Comparison of ENCODE assay signal across 13 cellular contexts in the genomic region with DNA sequence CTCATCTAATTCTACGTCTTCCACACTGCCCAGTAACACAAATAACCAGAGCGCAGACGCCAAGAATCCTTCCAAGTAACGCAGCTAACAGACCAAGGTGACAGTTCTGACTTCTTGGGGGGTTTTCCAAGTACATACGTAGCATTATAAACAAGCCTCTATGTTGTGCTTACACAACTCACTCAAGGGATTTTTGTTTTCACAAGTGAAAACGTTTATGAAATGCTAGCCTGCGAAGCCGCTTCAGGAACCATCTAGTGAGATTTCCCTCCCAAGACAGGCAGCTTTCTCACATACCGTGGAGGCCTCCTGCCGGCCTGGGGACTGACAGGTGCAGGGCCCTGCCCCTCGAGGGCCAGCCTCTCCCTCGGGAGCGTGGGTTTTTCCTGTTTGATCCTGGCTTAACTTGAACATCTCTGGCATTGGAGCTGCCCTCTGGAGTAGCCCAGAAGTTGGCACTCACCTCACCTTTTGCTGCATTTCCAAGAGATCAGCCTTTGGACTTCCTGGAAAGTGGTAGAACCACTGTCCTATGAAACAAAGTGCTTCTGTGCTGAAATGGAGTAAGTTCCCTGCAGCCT.
DNase-seq lines count a peak whose midpoint lies in the region; ATAC-seq, FAIRE-seq and TF ChIP-seq lines count a peak whose summit lies in the region.
"Had no signal": no experiment of that assay in that cellular context is flagged by ENCODE, and none has a peak within 500 bp of the region (broad histone marks: within the 10 kb centered on the region; RNA-seq: fewer than 3 reads in every experiment).

No MANE protein-coding gene starts in this region.

- intact Hi-C loops in kidney (cut with DNase I): no loop called here

- H3K27me3 ChIP-seq in GM23338 (ENCODE audit: insufficient read depth) (no peaks in the 10 kb centered on the region), brain microvascular endothelial cell (replicated peaks) (no peaks in the 10 kb centered on the region)
- H3K27me3 ChIP-seq in effector memory CD4-positive, alpha-beta T cell (replicated peaks; ENCODE audit: control insufficient read depth, insufficient read depth, low read length, poor library complexity, severe bottlenecking): no peaks in the 10 kb centered on the region
- H3K27me3 ChIP-seq: cardiac muscle cell, upper lobe of left lung had no signal

- H3K27ac ChIP-seq in GM23338 (ENCODE audit: low read depth): no peak overlapping the region
- no peak overlapping the region for H3K27ac ChIP-seq in brain microvascular endothelial cell
- H3K27ac ChIP-seq in kidney (ENCODE audit: low read depth in 2 of 2, low read length in 2 of 2): no peak overlapping the region
- no peak overlapping the region for H3K27ac ChIP-seq in effector memory CD4-positive, alpha-beta T cell (ENCODE audit: insufficient read depth, low read length, poor library complexity, severe bottlenecking)
- H3K27ac ChIP-seq: cardiac muscle cell, upper lobe of left lung had no signal

- DNase-seq in GM23338 (ENCODE audit: low spot score): no peak
- DNase-seq in HT-29 (ENCODE audit: low spot score): peak; percentile 11
- DNase-seq in brain microvascular endothelial cell: no peak
- DNase-seq in T-helper 2 cell treated with Interferon-gamma antibody and Interleukin-4, amounts not matched to agents 5 μg/mL and 100 μg/mL, for 36 hours (ENCODE audit: low spot score): no peak
- DNase-seq in kidney: no peak
- no peak for DNase-seq in effector memory CD4-positive, alpha-beta T cell
- DNase-seq: NCI-H1092, upper lobe of left lung had no signal

- ATAC-seq in GM18870 (IDR thresholded peaks at IDR 0.05; ENCODE audit: unreplicated experiment) (peak; percentile 59), GM23338 (peak; percentile 31)

- no peak overlapping the region for H3K4me3 Mint-ChIP-seq in GM23338
- no peak overlapping the region for H3K4me3 Mint-ChIP-seq in nephron
- no peak overlapping the region for H3K4me3 Mint-ChIP-seq in T-helper 2 cell treated with Interferon-gamma antibody and Interleukin-4, amounts not matched to agents 5 μg/mL and 100 μg/mL, for 36 hours

- H3K36me3 ChIP-seq in GM23338 (ENCODE audit: insufficient read depth) (no peaks in the 10 kb centered on the region), brain microvascular endothelial cell (replicated peaks) (no peaks in the 10 kb centered on the region), kidney (ENCODE audit: control insufficient read depth in 1 of 2, insufficient read depth in 2 of 2, low read length in 2 of 2) (no peaks in the 10 kb centered on the region)
- H3K36me3 ChIP-seq in effector memory CD4-positive, alpha-beta T cell (ENCODE audit: control insufficient read depth, insufficient read depth, low read length): no peaks in the 10 kb centered on the region
- H3K36me3 ChIP-seq: cardiac muscle cell, upper lobe of left lung had no signal

- no peak overlapping the region for H3K9ac ChIP-seq in kidney (ENCODE audit: low read length in 2 of 2)

- H2AFZ ChIP-seq in GM23338: no peak overlapping the region

- H3K4me1 Mint-ChIP-seq in GM23338 (peaks cover 36% of the 10 kb centered on the region), nephron (peaks cover 70% of the 10 kb centered on the region)
- peaks cover 6% of the 10 kb centered on the region for H3K4me1 Mint-ChIP-seq in T-helper 2 cell treated with Interferon-gamma antibody and Interleukin-4, amounts not matched to agents 5 μg/mL and 100 μg/mL, for 36 hours (ENCODE audit: low read depth)

- TF ChIP-seq CTCF in GM23338 (conservative IDR thresholded peaks at IDR 0.05; ENCODE audit: low read depth in 2 of 2) (no peak), nephron (IDR thresholded peaks at IDR 0.05; ENCODE audit: unreplicated experiment in 3 of 3) (no peak), brain microvascular endothelial cell (IDR thresholded peaks at IDR 0.05; ENCODE audit: low read depth, low read length, missing control alignments) (no peak), kidney (IDR thresholded peaks at IDR 0.05; ENCODE audit: borderline replicate concordance, extremely low read depth, insufficient read depth) (no peak)

- H3K9me3 Mint-ChIP-seq in GM23338: no peaks in the 10 kb centered on the region
- no peaks in the 10 kb centered on the region for H3K9me3 Mint-ChIP-seq in nephron
- H3K9me3 Mint-ChIP-seq in T-helper 2 cell treated with Interferon-gamma antibody and Interleukin-4, amounts not matched to agents 5 μg/mL and 100 μg/mL, for 36 hours: no peaks in the 10 kb centered on the region

- H3K79me2 ChIP-seq in GM23338 (replicated peaks; ENCODE audit: insufficient read depth): no peaks in the 10 kb centered on the region

- no peak overlapping the region for H3K27ac Mint-ChIP-seq in GM23338
- H3K27ac Mint-ChIP-seq in nephron: peak overlapping the region; percentile 7 to 25 (median 10)
- H3K27ac Mint-ChIP-seq in T-helper 2 cell treated with Interferon-gamma antibody and Interleukin-4, amounts not matched to agents 5 μg/mL and 100 μg/mL, for 36 hours: no peak overlapping the region

- H3K9me3 ChIP-seq in kidney (ENCODE audit: control insufficient read depth in 1 of 2, low read length in 2 of 2): no peaks in the 10 kb centered on the region
- H3K9me3 ChIP-seq in effector memory CD4-positive, alpha-beta T cell (ENCODE audit: control insufficient read depth, low read length): no peaks in the 10 kb centered on the region
- H3K9me3 ChIP-seq: upper lobe of left lung had no signal

- in situ Hi-C loops in brain microvascular endothelial cell (cut with HindIII; ENCODE audit: low pct_ligation_motif_present, low sequenced_read_pairs): no loop called here

- no peak for FAIRE-seq in kidney (lab: Jason Lieb, UNC)
- FAIRE-seq: G401.6 had no signal

- H3K9me2 ChIP-seq in GM23338 (ENCODE audit: insufficient read depth): no peaks in the 10 kb centered on the region

- no peaks in the 10 kb centered on the region for H4K20me1 ChIP-seq in GM23338 (replicated peaks; ENCODE audit: insufficient read depth)

- H3K4me3 ChIP-seq in GM23338: no peak overlapping the region
- H3K4me3 ChIP-seq in brain microvascular endothelial cell (ENCODE audit: low read depth, low read length): no peak overlapping the region
- no peak overlapping the region for H3K4me3 ChIP-seq in kidney (ENCODE audit: low read length in 2 of 2)
- H3K4me3 ChIP-seq in effector memory CD4-positive, alpha-beta T cell (ENCODE audit: insufficient read depth, low read depth, low read length, poor library complexity, severe bottlenecking): no peak overlapping the region
- H3K4me3 ChIP-seq: cardiac muscle cell, skin epidermis, upper lobe of left lung had no signal

- H3K36me3 Mint-ChIP-seq in GM23338 (ENCODE audit: low read depth): no peaks in the 10 kb centered on the region
- peaks cover 6% of the 10 kb centered on the region for H3K36me3 Mint-ChIP-seq in nephron (ENCODE audit: low read depth)
- no peaks in the 10 kb centered on the region for H3K36me3 Mint-ChIP-seq in T-helper 2 cell treated with Interferon-gamma antibody and Interleukin-4, amounts not matched to agents 5 μg/mL and 100 μg/mL, for 36 hours (ENCODE audit: low read depth)

- H3K27me3 Mint-ChIP-seq in GM23338 (ENCODE audit: insufficient read depth, low read depth, poor library complexity) (peaks cover 13% of the 10 kb centered on the region), nephron (ENCODE audit: low read depth) (peaks cover 4% of the 10 kb centered on the region)
- H3K27me3 Mint-ChIP-seq in T-helper 2 cell treated with Interferon-gamma antibody and Interleukin-4, amounts not matched to agents 5 μg/mL and 100 μg/mL, for 36 hours (ENCODE audit: low read depth): no peaks in the 10 kb centered on the region

- no peaks in the 10 kb centered on the region for H3F3A ChIP-seq in GM23338 (replicated peaks; ENCODE audit: low read depth)

- H3K4me1 ChIP-seq in GM23338 (ENCODE audit: insufficient read depth) (peaks cover 22% of the 10 kb centered on the region), kidney (ENCODE audit: control insufficient read depth in 1 of 2, insufficient read depth in 1 of 2, low read depth in 1 of 2, low read length in 2 of 2) (peaks cover 4 to 9% of the 10 kb centered on the region in 2 donors)
- H3K4me1 ChIP-seq in effector memory CD4-positive, alpha-beta T cell (ENCODE audit: control insufficient read depth, insufficient read depth, low read length, poor library complexity, severe bottlenecking): peaks cover 4% of the 10 kb centered on the region

- H3K4me2 ChIP-seq in GM23338: no peak overlapping the region

TF ChIP-seq in GM23338, 12 proteins besides CTCF, POLR2A, EP300 and RAD21 (continues in another document):
- no peak for TF ChIP-seq ZNF114 (CRISPR knock-in tag; IDR thresholded peaks at IDR 0.05)
- TF ChIP-seq, protein P1, sequence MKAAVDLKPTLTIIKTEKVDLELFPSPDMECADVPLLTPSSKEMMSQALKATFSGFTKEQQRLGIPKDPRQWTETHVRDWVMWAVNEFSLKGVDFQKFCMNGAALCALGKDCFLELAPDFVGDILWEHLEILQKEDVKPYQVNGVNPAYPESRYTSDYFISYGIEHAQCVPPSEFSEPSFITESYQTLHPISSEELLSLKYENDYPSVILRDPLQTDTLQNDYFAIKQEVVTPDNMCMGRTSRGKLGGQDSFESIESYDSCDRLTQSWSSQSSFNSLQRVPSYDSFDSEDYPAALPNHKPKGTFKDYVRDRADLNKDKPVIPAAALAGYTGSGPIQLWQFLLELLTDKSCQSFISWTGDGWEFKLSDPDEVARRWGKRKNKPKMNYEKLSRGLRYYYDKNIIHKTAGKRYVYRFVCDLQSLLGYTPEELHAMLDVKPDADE (IDR thresholded peaks at IDR 0.05): no peak

Comparison
In these comparisons a context has a peak if more than half of its experiments do, and no peak if none do; other contexts are left out.
1. H3K27ac Mint-ChIP-seq: peak in nephron (3 of 3); none in GM23338 (single experiment) and T-helper 2 cell treated with Interferon-gamma antibody and Interleukin-4, amounts not matched to agents 5 μg/mL and 100 μg/mL, for 36 hours (single experiment).